In genomic region chr13:77375554-77375953, GRCh38 we compare ENCODE assay signal across 21 cellular contexts.
"Had no signal": no experiment of that assay in that cellular context is flagged by ENCODE, and none has a peak within 500 bp of the region (broad histone marks: within the 10 kb centered on the region; RNA-seq: fewer than 3 reads in every experiment).

No MANE protein-coding gene starts in this region.

- H3K9me3 Mint-ChIP-seq: activated CD4-positive, alpha-beta T cell treated with anti-CD3 and anti-CD28 coated beads, Interleukin-2, amount 10 ng/mL, durations not matched to agents 24 days and 14 days; activated naive CD4-positive, alpha-beta T cell treated with anti-CD3 and anti-CD28 coated beads, Interleukin-2, amount 50 U/mL, for 24 hours; memory B cell; neural progenitor cell; T-helper 2 cell treated with Interferon-gamma antibody and Interleukin-4, amounts not matched to agents 5 μg/mL and 100 μg/mL, for 36 hours had no signal

- H3K4me3 ChIP-seq: body of pancreas, heart left ventricle, neural progenitor cell, psoas muscle, right lobe of liver, upper lobe of right lung had no signal

- H3K4me1 ChIP-seq: body of pancreas, heart left ventricle, neural progenitor cell, psoas muscle, upper lobe of right lung had no signal

- H3K4me1 Mint-ChIP-seq: activated CD4-positive, alpha-beta T cell treated with anti-CD3 and anti-CD28 coated beads, Interleukin-2, amount 10 ng/mL, durations not matched to agents 24 days and 14 days; activated naive CD4-positive, alpha-beta T cell treated with anti-CD3 and anti-CD28 coated beads, Interleukin-2, amount 50 U/mL, for 24 hours; neural progenitor cell had no signal

- H3K4me3 Mint-ChIP-seq: activated B cell treated with CpG ODN at 0.5 μM for 24 hours; activated CD4-positive, alpha-beta T cell treated with anti-CD3 and anti-CD28 coated beads, Interleukin-2, amount 10 ng/mL, durations not matched to agents 24 days and 14 days; activated naive CD4-positive, alpha-beta T cell treated with anti-CD3 and anti-CD28 coated beads, Interleukin-2, amount 50 U/mL, for 24 hours; memory B cell; naive thymus-derived CD4-positive, alpha-beta T cell; neural progenitor cell; T-helper 2 cell treated with Interferon-gamma antibody and Interleukin-4, amounts not matched to agents 5 μg/mL and 100 μg/mL, for 36 hours had no signal

- H3K36me3 Mint-ChIP-seq: activated naive CD4-positive, alpha-beta T cell treated with anti-CD3 and anti-CD28 coated beads, Interleukin-2, amount 50 U/mL, for 24 hours; memory B cell; naive thymus-derived CD4-positive, alpha-beta T cell; neural progenitor cell had no signal

- DNase-seq: activated B cell treated with CpG ODN at 0.5 μM for 24 hours; activated CD4-positive, alpha-beta T cell treated with anti-CD3 and anti-CD28 coated beads, Interleukin-2, amount 10 ng/mL, durations not matched to agents 24 days and 14 days; activated CD8-positive, alpha-beta memory T cell treated with anti-CD3 and anti-CD28 coated beads for 24 hours; activated CD8-positive, alpha-beta memory T cell treated with anti-CD3 and anti-CD28 coated beads, Interleukin-2, amount 50 U/mL, for 48 hours; activated gamma-delta T cell; activated T-cell treated with anti-CD3 and anti-CD28 coated beads, Interleukin-2, amount 50 U/mL, for 48 hours; body of pancreas; foreskin melanocyte; heart left ventricle; naive thymus-derived CD4-positive, alpha-beta T cell; psoas muscle; right lobe of liver; small intestine; stimulated activated CD4-positive, alpha-beta T cell treated with anti-CD3 and anti-CD28 coated beads, Interleukin-15, amount 100 ng/mL, for 24 hours; stimulated activated CD4-positive, alpha-beta T cell treated with anti-CD3 and anti-CD28 coated beads, Interleukin-2, amount 100 ng/mL, for 48 hours; upper lobe of right lung had no signal

- H3K27me3 Mint-ChIP-seq: activated B cell treated with CpG ODN at 0.5 μM for 24 hours; activated naive CD4-positive, alpha-beta T cell treated with anti-CD3 and anti-CD28 coated beads, Interleukin-2, amount 50 U/mL, for 24 hours; memory B cell had no signal

- H3K27ac ChIP-seq: body of pancreas, epithelial cell of prostate, heart left ventricle, neural progenitor cell, psoas muscle, right lobe of liver, upper lobe of right lung had no signal

- H3K27me3 ChIP-seq: body of pancreas, heart left ventricle, neural progenitor cell, right lobe of liver, upper lobe of right lung had no signal

- ATAC-seq: body of pancreas; heart left ventricle; naive thymus-derived CD4-positive, alpha-beta T cell; psoas muscle; right lobe of liver had no signal

- H3K36me3 ChIP-seq: heart left ventricle, neural progenitor cell, right lobe of liver, upper lobe of right lung had no signal

- H3K9me3 ChIP-seq: body of pancreas, heart left ventricle, psoas muscle, right lobe of liver, upper lobe of right lung had no signal

- H3K27ac Mint-ChIP-seq: activated B cell treated with CpG ODN at 0.5 μM for 24 hours; activated CD4-positive, alpha-beta T cell treated with anti-CD3 and anti-CD28 coated beads, Interleukin-2, amount 10 ng/mL, durations not matched to agents 24 days and 14 days; activated naive CD4-positive, alpha-beta T cell treated with anti-CD3 and anti-CD28 coated beads, Interleukin-2, amount 50 U/mL, for 24 hours; memory B cell; naive thymus-derived CD4-positive, alpha-beta T cell; neural progenitor cell; T-helper 2 cell treated with Interferon-gamma antibody and Interleukin-4, amounts not matched to agents 5 μg/mL and 100 μg/mL, for 36 hours had no signal

- H3K4me2 ChIP-seq: neural progenitor cell had no signal

- H3K9ac ChIP-seq: neural progenitor cell had no signal
